ENCODE assay signal across 10 cellular contexts in the genomic region with DNA sequence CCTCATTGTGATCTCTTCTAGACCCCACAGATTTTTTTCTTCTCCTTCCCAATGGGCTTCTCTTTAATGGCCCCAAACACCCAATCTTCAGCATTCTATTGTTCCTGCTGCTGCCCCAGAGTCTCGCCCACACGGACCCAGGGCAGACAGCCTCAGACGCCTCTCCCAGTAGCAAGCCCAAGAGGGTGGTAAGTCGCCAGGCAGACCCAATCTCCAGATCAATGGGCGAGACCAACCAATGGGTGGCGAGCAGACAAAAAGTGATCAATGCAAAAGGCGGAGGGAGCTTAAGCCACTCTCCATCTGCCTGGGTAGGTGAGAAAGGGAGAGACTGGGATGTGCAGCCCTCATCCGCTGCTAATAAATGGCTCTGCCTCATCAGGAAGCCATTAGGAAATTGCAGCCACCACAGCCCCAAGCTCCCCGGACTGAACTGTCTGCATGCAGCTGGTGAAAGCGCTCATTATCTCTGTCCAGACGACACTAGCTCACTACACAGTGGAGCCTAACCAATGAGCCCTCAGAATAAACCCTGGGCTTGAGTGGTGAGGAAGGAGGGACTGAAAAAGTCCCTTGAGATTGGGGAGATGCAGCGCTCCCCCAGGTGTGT.
A peak's percentile ranks its signal among the peaks of the same experiment; 100 is the strongest.
DNase-seq lines count a peak whose midpoint lies in the region; ATAC-seq and TF ChIP-seq lines count a peak whose summit lies in the region.
"Had no signal": no experiment of that assay in that cellular context is flagged by ENCODE, and none has a peak within 500 bp of the region (broad histone marks: within the 10 kb centered on the region; RNA-seq: fewer than 3 reads in every experiment).

No MANE protein-coding gene starts in this region.

- WGBS in right cardiac atrium = 60% methylated on average over 12 of the region's 12 CpGs

- H3K4me1 ChIP-seq in right cardiac atrium (ENCODE audit: control insufficient read depth, insufficient read depth, low read length) = peaks cover 35% of the 10 kb centered on the region

- H3K4me3 ChIP-seq in right cardiac atrium (ENCODE audit: low read length) = no peak overlapping the region

- CTCF ChIA-PET in activated B cell treated with CpG ODN at 0.5 μM for 24 hours (lab: Charles Lee) = interaction anchor here (1.0 to 3.7 kb wide), 4 partner anchors 125 to 215 kb away, joined by 3 to 10 read pairs (median 6); no protein-coding TSS in a partner anchor

- intact Hi-C loops in activated B cell treated with CpG ODN at 0.5 μM for 24 hours (cut with micrococcal nuclease) (loop anchor here (1.0 kb wide), 1 partner anchor 8 kb away; no protein-coding TSS in a partner anchor), right cardiac atrium (cut with DNase I) (no loop called here)

- no peak for DNase-seq in activated T-cell treated with anti-CD3 and anti-CD28 coated beads, Interleukin-2, amount 50 U/mL, for 24 hours
- DNase-seq in activated T-cell treated with anti-CD3 and anti-CD28 coated beads, Interleukin-2, amount 50 U/mL, for 1 hour = no peak
- DNase-seq in activated B cell treated with CpG ODN at 0.5 μM for 24 hours (no peak), right cardiac atrium (no peak), NOMO-1 treated with DMSO at 0.1 percent for 48 hours (lab: John Stamatoyannopoulos, UW; ENCODE audit: unreplicated experiment) (no peak)
- peak in 1 of 2 donors; percentile 56 for DNase-seq in stimulated activated naive CD8-positive, alpha-beta T cell treated with anti-CD3 and anti-CD28 coated beads, Interleukin-15, amount 100 ng/mL, for 72 hours
- no peak for DNase-seq in stimulated activated CD4-positive, alpha-beta T cell treated with anti-CD3 and anti-CD28 coated beads, Interleukin-2, amount 100 ng/mL, for 48 hours
- DNase-seq: aorta, kidney glomerular epithelial cell had no signal

- peaks cover 98% of the 10 kb centered on the region for H3K36me3 Mint-ChIP-seq in activated T-cell treated with anti-CD3 and anti-CD28 coated beads, Interleukin-2, amount 50 U/mL, for 24 hours (ENCODE audit: low read depth)
- peaks cover 69% of the 10 kb centered on the region for H3K36me3 Mint-ChIP-seq in activated B cell treated with CpG ODN at 0.5 μM for 24 hours (ENCODE audit: low read depth)

- peaks cover 100% of the 10 kb centered on the region for H3K4me1 Mint-ChIP-seq in activated T-cell treated with anti-CD3 and anti-CD28 coated beads, Interleukin-2, amount 50 U/mL, for 24 hours (ENCODE audit: low read depth)
- H3K4me1 Mint-ChIP-seq in activated B cell treated with CpG ODN at 0.5 μM for 24 hours = peaks cover 100% of the 10 kb centered on the region
- peaks cover 84% of the 10 kb centered on the region for H3K4me1 Mint-ChIP-seq in stimulated activated naive CD8-positive, alpha-beta T cell treated with anti-CD3 and anti-CD28 coated beads, Interleukin-15, amount 100 ng/mL, for 72 hours

- no peaks in the 10 kb centered on the region for H3K9me3 ChIP-seq in right cardiac atrium (ENCODE audit: control insufficient read depth, low read length)

- no peak for TF ChIP-seq CTCF in activated B cell treated with CpG ODN at 0.5 μM for 24 hours (IDR thresholded peaks at IDR 0.05)

- peak overlapping the region; percentile 96 for H3K4me3 Mint-ChIP-seq in activated T-cell treated with anti-CD3 and anti-CD28 coated beads, Interleukin-2, amount 50 U/mL, for 24 hours
- H3K4me3 Mint-ChIP-seq in activated B cell treated with CpG ODN at 0.5 μM for 24 hours = peak overlapping the region; percentile 8
- H3K4me3 Mint-ChIP-seq in stimulated activated naive CD8-positive, alpha-beta T cell treated with anti-CD3 and anti-CD28 coated beads, Interleukin-15, amount 100 ng/mL, for 72 hours = peak overlapping the region; percentile 84 to 90

- H3K27me3 ChIP-seq in right cardiac atrium (ENCODE audit: control insufficient read depth, insufficient read depth) = no peaks in the 10 kb centered on the region

- ATAC-seq in activated B cell treated with CpG ODN at 0.5 μM for 24 hours (ENCODE audit: low read depth) = no peak
- no peak for ATAC-seq in right cardiac atrium
- peak; percentile 34 for ATAC-seq in stimulated activated naive CD8-positive, alpha-beta T cell treated with anti-CD3 and anti-CD28 coated beads, Interleukin-15, amount 100 ng/mL, for 72 hours
- no peak for ATAC-seq in HG02970 (IDR thresholded peaks at IDR 0.05; ENCODE audit: low FRiP score, unreplicated experiment)

- POLR2A ChIA-PET in activated B cell treated with CpG ODN at 0.5 μM for 24 hours (lab: Charles Lee) = interaction anchor here (1.3 to 8.4 kb wide), 6 partner anchors 13 to 215 kb away, joined by 4 to 111 read pairs (median 5); no protein-coding TSS in a partner anchor

- no peaks in the 10 kb centered on the region for H3K9me3 Mint-ChIP-seq in activated T-cell treated with anti-CD3 and anti-CD28 coated beads, Interleukin-2, amount 50 U/mL, for 24 hours
- no peaks in the 10 kb centered on the region for H3K9me3 Mint-ChIP-seq in activated B cell treated with CpG ODN at 0.5 μM for 24 hours
- no peaks in the 10 kb centered on the region for H3K9me3 Mint-ChIP-seq in stimulated activated naive CD8-positive, alpha-beta T cell treated with anti-CD3 and anti-CD28 coated beads, Interleukin-15, amount 100 ng/mL, for 72 hours

- H3K27me3 Mint-ChIP-seq in activated T-cell treated with anti-CD3 and anti-CD28 coated beads, Interleukin-2, amount 50 U/mL, for 24 hours = no peaks in the 10 kb centered on the region
- no peaks in the 10 kb centered on the region for H3K27me3 Mint-ChIP-seq in activated B cell treated with CpG ODN at 0.5 μM for 24 hours
- H3K27me3 Mint-ChIP-seq in stimulated activated naive CD8-positive, alpha-beta T cell treated with anti-CD3 and anti-CD28 coated beads, Interleukin-15, amount 100 ng/mL, for 72 hours = no peaks in the 10 kb centered on the region

- H3K27ac ChIP-seq in right cardiac atrium (ENCODE audit: low read length) = peak overlapping the region; percentile 41

- H3K27ac Mint-ChIP-seq in activated T-cell treated with anti-CD3 and anti-CD28 coated beads, Interleukin-2, amount 50 U/mL, for 24 hours = peak overlapping the region; percentile 97
- H3K27ac Mint-ChIP-seq in activated B cell treated with CpG ODN at 0.5 μM for 24 hours = peak overlapping the region; percentile 79
- H3K27ac Mint-ChIP-seq in stimulated activated naive CD8-positive, alpha-beta T cell treated with anti-CD3 and anti-CD28 coated beads, Interleukin-15, amount 100 ng/mL, for 72 hours = peak overlapping the region; percentile 90 to 95

Comparison
In these comparisons a context has a peak if more than half of its experiments do, and no peak if none do; other contexts are left out.
1. H3K4me3 Mint-ChIP-seq: peak in every context shown above with its lines; median percentile 96 in activated T-cell treated with anti-CD3 and anti-CD28 coated beads, Interleukin-2, amount 50 U/mL, for 24 hours; 87 in stimulated activated naive CD8-positive, alpha-beta T cell treated with anti-CD3 and anti-CD28 coated beads, Interleukin-15, amount 100 ng/mL, for 72 hours; 8 in activated B cell treated with CpG ODN at 0.5 μM for 24 hours.